Comparison of ENCODE assay signal across 17 cellular contexts in the genomic region with DNA sequence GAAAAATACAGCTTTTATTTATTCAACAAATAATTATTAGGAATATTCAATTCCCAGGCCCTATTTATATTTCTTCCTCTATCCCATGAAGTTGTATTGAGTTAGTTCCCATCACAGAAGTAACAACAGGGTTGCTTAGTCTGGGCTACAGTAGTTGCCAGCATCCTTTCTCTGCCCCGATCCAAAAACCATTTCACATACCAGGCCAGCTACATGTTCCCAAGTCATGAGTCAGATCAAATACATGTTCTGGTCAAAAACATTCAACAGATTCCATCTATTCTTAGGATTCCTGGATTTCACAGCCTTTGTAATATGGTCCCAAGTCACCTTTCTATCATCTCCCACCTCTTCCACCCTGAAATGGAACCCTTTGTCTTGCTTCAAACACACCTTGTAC.
DNase-seq lines count a peak whose midpoint lies in the region; FAIRE-seq and TF ChIP-seq lines count a peak whose summit lies in the region.
"Had no signal": no experiment of that assay in that cellular context is flagged by ENCODE, and none has a peak within 500 bp of the region (broad histone marks: within the 10 kb centered on the region; RNA-seq: fewer than 3 reads in every experiment).

No MANE protein-coding gene starts in this region.

- no peak overlapping the region for H2BK12ac ChIP-seq in neuronal stem cell (ENCODE audit: low read length)

- H3K79me2 ChIP-seq in astrocyte (ENCODE audit: insufficient read depth, low read length) (no peaks in the 10 kb centered on the region), osteoblast (ENCODE audit: insufficient read depth, low read length) (no peaks in the 10 kb centered on the region)

- no peak overlapping the region for H3K4me3 ChIP-seq in astrocyte (ENCODE audit: insufficient read depth, low read depth, low read length)
- H3K4me3 ChIP-seq in osteoblast (ENCODE audit: insufficient read depth, low read length): no peak overlapping the region
- no peak overlapping the region for H3K4me3 ChIP-seq in stomach
- no peak overlapping the region for H3K4me3 ChIP-seq in neuronal stem cell (ENCODE audit: low read length in 2 of 2)
- H3K4me3 ChIP-seq: BLaER1 treated with 17β-estradiol and CSF1 and Interleukin-3, amounts not matched to agents 10 nM and 100 nM had no signal

- no peak overlapping the region for H3K4me3 Mint-ChIP-seq in astrocyte (ENCODE audit: unreplicated experiment)
- H3K4me3 Mint-ChIP-seq: CD4-positive, CD25-positive, alpha-beta regulatory T cell; H9 had no signal

- intact Hi-C loops in stomach (cut with DNase I; ENCODE audit: low total_unique reads): no loop called here

- H3K4me1 ChIP-seq in astrocyte (ENCODE audit: insufficient read depth, low read length): peaks cover under 1% of the 10 kb centered on the region
- H3K4me1 ChIP-seq in osteoblast (ENCODE audit: insufficient read depth, low read length): peaks cover 7% of the 10 kb centered on the region
- H3K4me1 ChIP-seq in stomach: no peaks in the 10 kb centered on the region
- H3K4me1 ChIP-seq in neuronal stem cell (ENCODE audit: control insufficient read depth in 2 of 2, insufficient read depth in 1 of 2, low read depth in 1 of 2, low read length in 2 of 2): peaks cover 0 to 2% of the 10 kb centered on the region in 2 donors

- no peak overlapping the region for H4K8ac ChIP-seq in neuronal stem cell (ENCODE audit: low read depth, low read length)

- peaks cover 6% of the 10 kb centered on the region for H3K4me1 Mint-ChIP-seq in astrocyte (ENCODE audit: low read depth, unreplicated experiment)
- H3K4me1 Mint-ChIP-seq: CD4-positive, CD25-positive, alpha-beta regulatory T cell had no signal

- H3K27me3 Mint-ChIP-seq in astrocyte (ENCODE audit: low read depth, unreplicated experiment): peaks cover 6% of the 10 kb centered on the region

- H3K4me2 ChIP-seq in astrocyte (ENCODE audit: low read length): no peak overlapping the region
- H3K4me2 ChIP-seq in osteoblast (ENCODE audit: insufficient read depth, low read length): peak overlapping the region; percentile 49
- H3K4me2 ChIP-seq in neuronal stem cell (ENCODE audit: insufficient read depth, low read length, poor library complexity, severe bottlenecking): no peak overlapping the region
- H3K4me2 ChIP-seq: BLaER1 treated with 17β-estradiol and CSF1 and Interleukin-3, amounts not matched to agents 10 nM and 100 nM had no signal

- no peak overlapping the region for H3K18ac ChIP-seq in neuronal stem cell (ENCODE audit: low read length)

- no peak overlapping the region for H2BK5ac ChIP-seq in neuronal stem cell (ENCODE audit: low read length)

- no peak overlapping the region for H2BK15ac ChIP-seq in neuronal stem cell (ENCODE audit: low read length)

- no peak overlapping the region for H2AK5ac ChIP-seq in neuronal stem cell (ENCODE audit: low read depth, low read length)

- TF ChIP-seq CTCF in astrocyte (IDR thresholded peaks at IDR 0.05; ENCODE audit: insufficient read depth, low read depth, low read length) (no peak), osteoblast (IDR thresholded peaks at IDR 0.05; ENCODE audit: extremely low read depth, low read depth, low read length) (no peak), stomach (IDR thresholded peaks at IDR 0.05) (no peak)

- H3K27me3 ChIP-seq in astrocyte (ENCODE audit: insufficient read depth, low read length) (no peaks in the 10 kb centered on the region), osteoblast (ENCODE audit: insufficient read depth, low read length) (peaks cover 7% of the 10 kb centered on the region), stomach (peaks cover 0 to 5% (median 5%) of the 10 kb centered on the region in 3 donors), neuronal stem cell (ENCODE audit: control insufficient read depth in 3 of 3, insufficient read depth in 3 of 3, low read depth in 1 of 3, low read length in 3 of 3) (peaks cover 0 to 6% (median 2%) of the 10 kb centered on the region in 3 experiments)
- H3K27me3 ChIP-seq: BLaER1 treated with 17β-estradiol and CSF1 and Interleukin-3, amounts not matched to agents 10 nM and 100 nM had no signal

- H3K79me1 ChIP-seq in neuronal stem cell (ENCODE audit: low read depth, low read length): no peaks in the 10 kb centered on the region

- no peak for TF ChIP-seq POLR2A in stomach (IDR thresholded peaks at IDR 0.05)

- H3K27ac ChIP-seq in astrocyte (ENCODE audit: low read depth, low read length) (no peak overlapping the region), osteoblast (ENCODE audit: low read depth, low read length) (no peak overlapping the region), stomach (no peak overlapping the region), neuronal stem cell (replicated peaks; ENCODE audit: low read length) (no peak overlapping the region)
- H3K27ac ChIP-seq: BLaER1 treated with 17β-estradiol and CSF1 and Interleukin-3, amounts not matched to agents 10 nM and 100 nM had no signal

- DNase-seq in EH (ENCODE audit: low read depth): peak; percentile 6
- DNase-seq in astrocyte (ENCODE audit: low read depth): peak; percentile 4
- no peak for DNase-seq in osteoblast (ENCODE audit: insufficient read length, low spot score, missing footprints)
- no peak for DNase-seq in stomach
- no peak for DNase-seq in NCI-H446 (lab: John Stamatoyannopoulos, UW)
- no peak for DNase-seq in neuronal stem cell (ENCODE audit: low spot score)
- DNase-seq in Ammon's horn (ENCODE audit: low spot score): no peak
- DNase-seq: AML-193; CD4-positive, CD25-positive, alpha-beta regulatory T cell; DMS53; GOT3; H9 had no signal

- H2AFZ ChIP-seq in astrocyte (ENCODE audit: low read depth, low read length) (no peak overlapping the region), osteoblast (ENCODE audit: low read length) (no peak overlapping the region), neuronal stem cell (ENCODE audit: low read length) (no peak overlapping the region)

- no peak overlapping the region for H3K23ac ChIP-seq in neuronal stem cell (ENCODE audit: low read depth, low read length, poor library complexity)

- H3K9ac ChIP-seq in astrocyte (ENCODE audit: low read length) (no peak overlapping the region), neuronal stem cell (ENCODE audit: low read depth, low read length, poor library complexity) (no peak overlapping the region)
- H3K9ac ChIP-seq: BLaER1 treated with 17β-estradiol and CSF1 and Interleukin-3, amounts not matched to agents 10 nM and 100 nM had no signal

- H3K36me3 ChIP-seq in astrocyte (ENCODE audit: insufficient read depth, low read length) (no peaks in the 10 kb centered on the region), osteoblast (ENCODE audit: insufficient read depth, low read length) (no peaks in the 10 kb centered on the region), stomach (no peaks in the 10 kb centered on the region), neuronal stem cell (replicated peaks in 1 of 2; ENCODE audit: control insufficient read depth in 2 of 2, insufficient read depth in 2 of 2, low read length in 2 of 2) (no peaks in the 10 kb centered on the region)
- H3K36me3 ChIP-seq: BLaER1 treated with 17β-estradiol and CSF1 and Interleukin-3, amounts not matched to agents 10 nM and 100 nM had no signal

- H4K91ac ChIP-seq in neuronal stem cell (ENCODE audit: low read depth, low read length, poor library complexity): no peak overlapping the region

- FAIRE-seq in astrocyte (lab: Jason Lieb, UNC): no peak
- FAIRE-seq: A204.1, GM12891, HepG2, HTR-8/SVneo had no signal

- no peaks in the 10 kb centered on the region for H3K9me3 ChIP-seq in astrocyte (ENCODE audit: insufficient read depth, low read depth, low read length)
- H3K9me3 ChIP-seq in osteoblast (ENCODE audit: low read depth, low read length): no peaks in the 10 kb centered on the region
- H3K9me3 ChIP-seq in stomach: no peaks in the 10 kb centered on the region
- peaks cover 0 to 2% of the 10 kb centered on the region in 2 donors for H3K9me3 ChIP-seq in neuronal stem cell (replicated peaks in 1 of 2; ENCODE audit: control insufficient read depth in 2 of 2, insufficient read depth in 1 of 2, low read depth in 1 of 2, low read length in 2 of 2)
- H3K9me3 ChIP-seq: BLaER1 treated with 17β-estradiol and CSF1 and Interleukin-3, amounts not matched to agents 10 nM and 100 nM had no signal

- no peak overlapping the region for H2BK120ac ChIP-seq in neuronal stem cell (ENCODE audit: low read depth, low read length)

- H3K4ac ChIP-seq in neuronal stem cell (ENCODE audit: low read length): no peak overlapping the region

- no peak for TF ChIP-seq EP300 in stomach (IDR thresholded peaks at IDR 0.05)

- H3K27ac Mint-ChIP-seq in astrocyte (ENCODE audit: unreplicated experiment): no peak overlapping the region
- H3K27ac Mint-ChIP-seq: CD4-positive, CD25-positive, alpha-beta regulatory T cell; H9 had no signal

- H4K20me1 ChIP-seq in astrocyte (ENCODE audit: insufficient read depth, low read length) (no peaks in the 10 kb centered on the region), osteoblast (ENCODE audit: insufficient read depth, low read length) (no peaks in the 10 kb centered on the region)
- H4K20me1 ChIP-seq: BLaER1 treated with 17β-estradiol and CSF1 and Interleukin-3, amounts not matched to agents 10 nM and 100 nM had no signal

- H3K36me3 Mint-ChIP-seq in astrocyte (ENCODE audit: low read depth, unreplicated experiment): no peaks in the 10 kb centered on the region
- H3K36me3 Mint-ChIP-seq: CD4-positive, CD25-positive, alpha-beta regulatory T cell had no signal

- H3K14ac ChIP-seq in neuronal stem cell (ENCODE audit: low read length): no peak overlapping the region

- no peaks in the 10 kb centered on the region for H3K9me3 Mint-ChIP-seq in astrocyte (ENCODE audit: unreplicated experiment)
- H3K9me3 Mint-ChIP-seq: H9 had no signal

- WGBS in stomach, 5 donors: 82 to 100% (median 94%) methylated on average over 1 of the region's 1 CpG
- whole genome bisulfite sequencing in neuronal stem cell (ENCODE audit: extremely low coverage in 2 of 2, insufficient read length in 2 of 2, insufficient replicate concordance in 1 of 2), 2 donors: no CpG with 5 or more reads among the region's 1 CpG

Comparison
In these comparisons a context has a peak if more than half of its experiments do, and no peak if none do; other contexts are left out.
1. DNase-seq: peak in EH (single experiment) and astrocyte (single experiment); none in osteoblast (single experiment), stomach (single experiment), NCI-H446 (0 of 2), neuronal stem cell (single experiment) and Ammon's horn (single experiment).